ENCODE assay signal across 1 cellular context in genomic region chr6:5003604-5004372, GRCh38.
TF ChIP-seq lines count a peak whose summit lies in the region.

Gene RPP40 (minus strand): TSS chr6:5004037. CDS start chr6:5004002, 35 bp downstream.

TF ChIP-seq in HepG2, 621 proteins besides CTCF, POLR2A, EP300 and RAD21 (continued from another document and continues in another):
- TF ChIP-seq ZNF687 (CRISPR knock-in tag; IDR thresholded peaks at IDR 0.05) (peak; percentile 98), ZNF790 (CRISPR knock-in tag; IDR thresholded peaks at IDR 0.05; ENCODE audit: borderline replicate concordance) (no peak; the same call in 1 of the 2 replicates), ZBTB21 (CRISPR knock-in tag; IDR thresholded peaks at IDR 0.05) (no peak), TMF1 (CRISPR knock-in tag; IDR thresholded peaks at IDR 0.05; ENCODE audit: low read depth) (no peak), ZNF878 (CRISPR knock-in tag; IDR thresholded peaks at IDR 0.05) (peak; percentile 50), NFKBIZ (CRISPR knock-in tag; IDR thresholded peaks at IDR 0.05) (0 out of 2 replicates have a peak, but pooled peaks have one; percentile 77), THAP11 (CRISPR knock-in tag; IDR thresholded peaks at IDR 0.05) (peak; percentile 99), ZNF260 (CRISPR knock-in tag; IDR thresholded peaks at IDR 0.05; ENCODE audit: borderline replicate concordance, low read depth) (no peak), NR2F6 (IDR thresholded peaks at IDR 0.05) (no peak), NR2F6 (CRISPR knock-in tag; IDR thresholded peaks at IDR 0.05) (peak; percentile 17; the same call in 1 of the 2 replicates), IKZF4 (CRISPR knock-in tag; IDR thresholded peaks at IDR 0.05; ENCODE audit: borderline replicate concordance, low read depth, not compliant biosample characterization) (peak; percentile 61), KDM3A (CRISPR knock-in tag; IDR thresholded peaks at IDR 0.05; ENCODE audit: low read depth) (peak; percentile 75; the same call in 1 of the 2 replicates), HNRNPL (IDR thresholded peaks at IDR 0.05; ENCODE audit: low read depth, low read length) (no peak; the same call in 1 of the 2 replicates), ZNF441 (CRISPR knock-in tag; IDR thresholded peaks at IDR 0.05; ENCODE audit: borderline replicate concordance) (peak; percentile 81), PCBP1 (IDR thresholded peaks at IDR 0.05; ENCODE audit: borderline replicate concordance, low read depth, low read length) (no peak; the same call in 1 of the 2 replicates), TBL1XR1 (IDR thresholded peaks at IDR 0.05; ENCODE audit: borderline replicate concordance, low read length, partially characterized antibody) (no peak), ZNF780A (CRISPR knock-in tag; IDR thresholded peaks at IDR 0.05) (no peak), ZNF749 (CRISPR knock-in tag; IDR thresholded peaks at IDR 0.05; ENCODE audit: borderline replicate concordance) (peak; percentile 54; the same call in 1 of the 2 replicates), NFAT5 (CRISPR knock-in tag; IDR thresholded peaks at IDR 0.05) (peak; percentile 94), SKIL (CRISPR knock-in tag; IDR thresholded peaks at IDR 0.05; ENCODE audit: borderline replicate concordance) (no peak), CCAR2 (optimal IDR thresholded peaks at IDR 0.05; ENCODE audit: low read depth, low read length) (no peak), NR1H2 (CRISPR knock-in tag; IDR thresholded peaks at IDR 0.05; ENCODE audit: borderline replicate concordance, low read depth) (no peak), NR2F2 (IDR thresholded peaks at IDR 0.05; ENCODE audit: borderline replicate concordance, low read depth) (no peak; the same call in 1 of the 2 replicates), KDM6A (CRISPR knock-in tag; IDR thresholded peaks at IDR 0.05; ENCODE audit: low read depth) (peak; percentile 7; the same call in 1 of the 2 replicates), ZSCAN21 (CRISPR knock-in tag; IDR thresholded peaks at IDR 0.05; ENCODE audit: borderline replicate concordance) (peak; percentile 75; the same call in 1 of the 2 replicates), WIZ (CRISPR knock-in tag; IDR thresholded peaks at IDR 0.05) (peak; percentile 21; the same call in 1 of the 2 replicates), NFYB (CRISPR knock-in tag; IDR thresholded peaks at IDR 0.05) (peak; percentile 42), SIX1 (CRISPR knock-in tag; IDR thresholded peaks at IDR 0.05; ENCODE audit: borderline replicate concordance) (peak; percentile 44; the same call in 1 of the 2 replicates), YY1 (IDR thresholded peaks at IDR 0.05; ENCODE audit: insufficient read depth, insufficient replicate concordance, low read depth, low read length) (peak; percentile 82), HNF4A (CRISPR knock-in tag; IDR thresholded peaks at IDR 0.05) (peak; percentile 84), ZNF317 (CRISPR knock-in tag; IDR thresholded peaks at IDR 0.05) (peak; percentile 64; the same call in 1 of the 2 replicates), AHDC1 (CRISPR knock-in tag; IDR thresholded peaks at IDR 0.05; ENCODE audit: borderline replicate concordance) (no peak; the same call in 1 of the 2 replicates), HOXD1 (CRISPR knock-in tag; IDR thresholded peaks at IDR 0.05) (peak; percentile 68; the same call in 1 of the 2 replicates), ZNF205 (CRISPR knock-in tag; IDR thresholded peaks at IDR 0.05) (peak; percentile 81), RXRB (CRISPR knock-in tag; IDR thresholded peaks at IDR 0.05; ENCODE audit: borderline replicate concordance) (peak; percentile 9; the same call in 1 of the 2 replicates), TAF15 (IDR thresholded peaks at IDR 0.05; ENCODE audit: low read depth, low read length, poor library complexity, severe bottlenecking) (peak; percentile 38), SMYD3 (CRISPR knock-in tag; IDR thresholded peaks at IDR 0.05) (no peak), TEAD2 (CRISPR knock-in tag; IDR thresholded peaks at IDR 0.05) (peak; percentile 61; the same call in 1 of the 2 replicates), SMAD3 (CRISPR knock-in tag; IDR thresholded peaks at IDR 0.05) (0 out of 2 replicates have a peak, but pooled peaks have one; percentile 69), ZNF207 (IDR thresholded peaks at IDR 0.05; ENCODE audit: borderline replicate concordance) (no peak), ATF7 (IDR thresholded peaks at IDR 0.05) (no peak), ATF7 (CRISPR knock-in tag; IDR thresholded peaks at IDR 0.05) (0 out of 2 replicates have a peak, but pooled peaks have one; percentile 29), GTF2F1 (IDR thresholded peaks at IDR 0.05; ENCODE audit: low read length) (no peak), ZNF180 (CRISPR knock-in tag; IDR thresholded peaks at IDR 0.05; ENCODE audit: borderline replicate concordance, low read depth) (peak; percentile 81; the same call in 1 of the 2 replicates), MTF2 (CRISPR knock-in tag; IDR thresholded peaks at IDR 0.05; ENCODE audit: borderline replicate concordance) (0 out of 2 replicates have a peak, but pooled peaks have one; percentile 7), ZBTB8A (CRISPR knock-in tag; IDR thresholded peaks at IDR 0.05; ENCODE audit: borderline replicate concordance, low read depth) (no peak), ZNF263 (CRISPR knock-in tag; IDR thresholded peaks at IDR 0.05) (peak; percentile 79), MEIS2 (CRISPR knock-in tag; IDR thresholded peaks at IDR 0.05) (peak; percentile 12; the same call in 1 of the 2 replicates)
